Comparison of ENCODE assay signal across 1 cellular context in the genomic region with DNA sequence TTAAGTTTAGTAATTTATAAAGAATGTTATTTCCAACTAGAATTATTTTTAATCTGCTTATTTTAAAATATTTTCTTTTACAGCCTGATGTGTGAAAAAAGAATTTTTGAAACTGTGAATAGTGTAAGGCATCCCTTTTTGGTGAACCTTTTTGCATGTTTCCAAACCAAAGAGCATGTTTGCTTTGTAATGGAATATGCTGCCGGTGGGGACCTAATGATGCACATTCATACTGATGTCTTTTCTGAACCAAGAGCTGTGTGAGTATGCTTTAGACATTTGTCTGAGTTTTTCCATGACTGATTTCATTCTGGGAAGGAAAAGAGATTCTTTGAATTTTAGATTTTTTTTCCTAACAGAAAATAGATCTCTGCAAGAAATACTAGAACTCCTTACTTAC.
TF ChIP-seq lines count a peak whose summit lies in the region.

No MANE protein-coding gene starts in this region.

TF ChIP-seq in HepG2, 621 proteins besides CTCF, POLR2A, EP300 and RAD21 (continued from another document):
- TF ChIP-seq FOXA1 (IDR thresholded peaks at IDR 0.05) (no peak), FOXA1 (CRISPR knock-in tag; IDR thresholded peaks at IDR 0.05) (peak; percentile 48), ZBTB38 (CRISPR knock-in tag; IDR thresholded peaks at IDR 0.05) (no peak), HNF4A (CRISPR knock-in tag; IDR thresholded peaks at IDR 0.05) (peak; percentile 38; the same call in 1 of the 2 replicates), NFRKB (IDR thresholded peaks at IDR 0.05) (no peak), ZSCAN21 (CRISPR knock-in tag; IDR thresholded peaks at IDR 0.05; ENCODE audit: borderline replicate concordance) (no peak), EEA1 (CRISPR knock-in tag; IDR thresholded peaks at IDR 0.05; ENCODE audit: borderline replicate concordance) (no peak), MEIS2 (CRISPR knock-in tag; IDR thresholded peaks at IDR 0.05) (no peak), TEAD3 (CRISPR knock-in tag; optimal IDR thresholded peaks at IDR 0.05; ENCODE audit: borderline replicate concordance) (peak; percentile 15), SIX1 (CRISPR knock-in tag; IDR thresholded peaks at IDR 0.05; ENCODE audit: borderline replicate concordance) (peak; percentile 97)
- TF ChIP-seq, protein P1, sequence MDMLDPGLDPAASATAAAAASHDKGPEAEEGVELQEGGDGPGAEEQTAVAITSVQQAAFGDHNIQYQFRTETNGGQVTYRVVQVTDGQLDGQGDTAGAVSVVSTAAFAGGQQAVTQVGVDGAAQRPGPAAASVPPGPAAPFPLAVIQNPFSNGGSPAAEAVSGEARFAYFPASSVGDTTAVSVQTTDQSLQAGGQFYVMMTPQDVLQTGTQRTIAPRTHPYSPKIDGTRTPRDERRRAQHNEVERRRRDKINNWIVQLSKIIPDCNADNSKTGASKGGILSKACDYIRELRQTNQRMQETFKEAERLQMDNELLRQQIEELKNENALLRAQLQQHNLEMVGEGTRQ (IDR thresholded peaks at IDR 0.05; ENCODE audit: low read depth, low read length), result no peak
- TF ChIP-seq, protein P1 (CRISPR knock-in tag; IDR thresholded peaks at IDR 0.05; ENCODE audit: borderline replicate concordance), result no peak
- TF ChIP-seq, protein P2, sequence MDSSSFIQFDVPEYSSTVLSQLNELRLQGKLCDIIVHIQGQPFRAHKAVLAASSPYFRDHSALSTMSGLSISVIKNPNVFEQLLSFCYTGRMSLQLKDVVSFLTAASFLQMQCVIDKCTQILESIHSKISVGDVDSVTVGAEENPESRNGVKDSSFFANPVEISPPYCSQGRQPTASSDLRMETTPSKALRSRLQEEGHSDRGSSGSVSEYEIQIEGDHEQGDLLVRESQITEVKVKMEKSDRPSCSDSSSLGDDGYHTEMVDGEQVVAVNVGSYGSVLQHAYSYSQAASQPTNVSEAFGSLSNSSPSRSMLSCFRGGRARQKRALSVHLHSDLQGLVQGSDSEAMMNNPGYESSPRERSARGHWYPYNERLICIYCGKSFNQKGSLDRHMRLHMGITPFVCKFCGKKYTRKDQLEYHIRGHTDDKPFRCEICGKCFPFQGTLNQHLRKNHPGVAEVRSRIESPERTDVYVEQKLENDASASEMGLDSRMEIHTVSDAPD (CRISPR knock-in tag; IDR thresholded peaks at IDR 0.05), result no peak
TF ChIP-seq in HepG2: peak in this region for 4.
